In the genomic region with DNA sequence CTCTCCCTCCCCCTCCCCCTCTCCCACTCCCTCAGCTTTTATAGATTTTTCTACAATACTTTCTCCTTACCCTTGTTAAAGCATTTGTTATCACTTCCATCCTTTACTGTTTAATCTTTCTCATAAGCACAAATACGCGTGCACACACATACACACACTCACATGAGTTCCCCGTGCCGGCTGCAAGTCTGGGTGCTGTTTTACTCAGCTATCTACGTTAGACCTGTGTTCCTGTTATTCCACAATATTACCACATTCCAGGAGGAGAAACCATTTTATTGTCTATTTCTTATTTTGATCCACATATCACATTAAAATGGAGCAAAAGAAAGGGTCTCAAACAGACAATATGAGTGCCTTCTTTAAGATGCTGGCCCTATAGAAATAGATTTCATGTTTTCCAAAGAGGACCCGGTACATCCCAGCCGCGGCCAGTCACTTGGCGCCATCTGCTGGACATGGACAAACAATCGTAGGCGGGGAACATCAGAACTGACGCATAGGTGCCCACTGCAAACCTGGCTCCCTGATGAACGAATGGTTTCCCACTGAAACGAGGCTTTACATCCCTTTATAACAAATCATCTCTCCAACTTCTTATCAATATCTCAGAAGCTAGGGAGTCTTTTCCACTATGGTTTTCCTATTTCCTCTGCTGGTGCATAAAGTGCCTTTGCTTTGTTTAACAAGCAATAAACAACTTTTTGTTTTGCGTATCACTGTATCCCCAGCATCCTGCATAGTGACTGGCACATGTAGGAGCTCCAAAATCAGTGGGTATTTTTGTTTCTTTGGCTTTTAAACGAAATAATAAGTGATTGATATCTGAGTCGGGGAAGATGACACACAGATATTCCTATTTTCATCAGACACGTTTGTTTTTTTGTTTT, we compare ENCODE assay signal across 9 cellular contexts. TPM values are rescaled to one million over a fixed set of nuclear protein-coding genes. Genes with fewer than 3 reads are reported as not detected.
DNase-seq lines count a peak whose midpoint lies in the region; ATAC-seq and TF ChIP-seq lines count a peak whose summit lies in the region.
"Had no signal": no experiment of that assay in that cellular context is flagged by ENCODE, and none has a peak within 500 bp of the region (broad histone marks: within the 10 kb centered on the region; RNA-seq: fewer than 3 reads in every experiment).

No MANE protein-coding gene starts in this region.

- DNase-seq in DMS 273 (lab: John Stamatoyannopoulos, UW; ENCODE audit: unreplicated experiment) (peak; percentile 76), HT1080 (ENCODE audit: low read depth) (peak; percentile 65), fibroblast of the conjunctiva (ENCODE audit: low read depth) (peak; percentile 26), nucleus accumbens (lab: John Stamatoyannopoulos, UW) (peak in 41 of 56 donors; percentile 0 to 74 (median 17)), tibial nerve (ENCODE audit: low spot score in 2 of 2) (peak in 1 of 2 donors; percentile 70)
- DNase-seq in activated T-cell treated with anti-CD3 and anti-CD28 coated beads, Interleukin-2, amount 50 U/mL, for 48 hours: peak; percentile 77 to 80

- H3K36me3 ChIP-seq in OCI-LY3 (replicated peaks; ENCODE audit: low read depth, low read length) (no peaks in the 10 kb centered on the region), tibial nerve (no peaks in the 10 kb centered on the region)

- no peak overlapping the region for H3K27ac ChIP-seq in OCI-LY3 (ENCODE audit: low read length)
- H3K27ac ChIP-seq in tibial nerve: no peak overlapping the region
- H3K27ac ChIP-seq: SK-N-MC had no signal

- no peak for TF ChIP-seq POLR2A in tibial nerve (IDR thresholded peaks at IDR 0.05)

- H3K4me3 ChIP-seq in OCI-LY3 (ENCODE audit: low read length) (no peak overlapping the region), tibial nerve (no peak overlapping the region)
- H3K4me3 ChIP-seq: SK-N-MC had no signal

- TF ChIP-seq CTCF in OCI-LY3 (IDR thresholded peaks at IDR 0.05; ENCODE audit: low read depth, low read length): peak; percentile 69
- TF ChIP-seq CTCF in tibial nerve (IDR thresholded peaks at IDR 0.05): peak; percentile 64 to 80 (median 73)

- no peak overlapping the region for H2AFZ ChIP-seq in OCI-LY3 (ENCODE audit: low read depth, low read length)

- H3K9me3 ChIP-seq in OCI-LY3 (ENCODE audit: insufficient read depth, low read length): no peaks in the 10 kb centered on the region
- peaks cover 0 to 15% (median 4%) of the 10 kb centered on the region in 4 donors for H3K9me3 ChIP-seq in tibial nerve

- no peak for ATAC-seq in HG03469 (IDR thresholded peaks at IDR 0.05; ENCODE audit: unreplicated experiment)

- no peaks in the 10 kb centered on the region for H3K79me2 ChIP-seq in OCI-LY3 (ENCODE audit: low read length)

- WGBS in tibial nerve, 2 donors: 26 to 34% methylated on average over 18 of the region's 18 CpGs

- H4K20me1 ChIP-seq in OCI-LY3 (ENCODE audit: insufficient read depth, low read length): no peaks in the 10 kb centered on the region

- peak overlapping the region; percentile 20 for H3K4me2 ChIP-seq in OCI-LY3 (ENCODE audit: low read length)

- TF ChIP-seq EP300 in tibial nerve (IDR thresholded peaks at IDR 0.05): no peak

- H3K9ac ChIP-seq in OCI-LY3 (ENCODE audit: low read length): no peak overlapping the region

- no peaks in the 10 kb centered on the region for H3K27me3 ChIP-seq in OCI-LY3 (ENCODE audit: low read depth, low read length)
- H3K27me3 ChIP-seq in tibial nerve: no peaks in the 10 kb centered on the region

- H3K4me1 ChIP-seq in OCI-LY3 (ENCODE audit: low read length): no peaks in the 10 kb centered on the region
- H3K4me1 ChIP-seq in tibial nerve: no peaks in the 10 kb centered on the region

RNA-seq across cellular contexts. Expression of gene OPTN, which starts 25.2 kb away (rescaled TPM):
- 17.5 and 24.3 TPM in 2 replicates for total RNA-seq in HT1080 (2014; rRNA removed; shearing (Covaris generic))
- 16.4 and 21.1 TPM in 2 replicates for polyA plus RNA-seq in HT1080 (2015; cell fraction: cytosol; rRNA removed)
- 11.3 and 15.8 TPM in 2 replicates for polyA plus RNA-seq in HT1080 (2015; cell fraction: nucleus; rRNA removed)
- 10 to 100 TPM; 62.1 to 81.5 (median 73.7) TPM for total RNA-seq in tibial nerve
